1 cellular context compared by ENCODE assay signal in genomic region chr10:101841826-101842225, GRCh38.
TF ChIP-seq lines count a peak whose summit lies in the region.

No MANE protein-coding gene starts in this region.

TF ChIP-seq in K562, 482 proteins besides CTCF, POLR2A, EP300 and RAD21:
- no peak for TF ChIP-seq HMGN3 (IDR thresholded peaks at IDR 0.05; ENCODE audit: borderline replicate concordance, extremely low read depth, insufficient read length, low read depth, low read length)
- TF ChIP-seq L3MBTL2 (IDR thresholded peaks at IDR 0.05): no peak
- no peak for TF ChIP-seq SMAD3 (CRISPR knock-in tag; conservative IDR thresholded peaks at IDR 0.05)
- TF ChIP-seq KLF1 (tag; IDR thresholded peaks at IDR 0.05): no peak
- no peak for TF ChIP-seq RUNX1 (IDR thresholded peaks at IDR 0.05; ENCODE audit: low read depth)
- no peak for TF ChIP-seq ZBTB12 (CRISPR knock-in tag; IDR thresholded peaks at IDR 0.05)
- no peak for TF ChIP-seq E2F1 (CRISPR knock-in tag; IDR thresholded peaks at IDR 0.05)
- no peak for TF ChIP-seq FOXA3 (CRISPR knock-in tag; conservative IDR thresholded peaks at IDR 0.05 in 1 of 2, IDR thresholded peaks at IDR 0.05 in 1 of 2)
- no peak for TF ChIP-seq DACH1 (IDR thresholded peaks at IDR 0.05; ENCODE audit: partially characterized antibody)
- no peak for TF ChIP-seq ZKSCAN1 (IDR thresholded peaks at IDR 0.05; ENCODE audit: low read depth, low read length)
- TF ChIP-seq ZNF3 (CRISPR knock-in tag; IDR thresholded peaks at IDR 0.05): no peak
- no peak for TF ChIP-seq ZSCAN29 (IDR thresholded peaks at IDR 0.05)
- no peak for TF ChIP-seq SMAD2 (IDR thresholded peaks at IDR 0.05; ENCODE audit: low read depth, low read length)
- TF ChIP-seq, protein P1, sequence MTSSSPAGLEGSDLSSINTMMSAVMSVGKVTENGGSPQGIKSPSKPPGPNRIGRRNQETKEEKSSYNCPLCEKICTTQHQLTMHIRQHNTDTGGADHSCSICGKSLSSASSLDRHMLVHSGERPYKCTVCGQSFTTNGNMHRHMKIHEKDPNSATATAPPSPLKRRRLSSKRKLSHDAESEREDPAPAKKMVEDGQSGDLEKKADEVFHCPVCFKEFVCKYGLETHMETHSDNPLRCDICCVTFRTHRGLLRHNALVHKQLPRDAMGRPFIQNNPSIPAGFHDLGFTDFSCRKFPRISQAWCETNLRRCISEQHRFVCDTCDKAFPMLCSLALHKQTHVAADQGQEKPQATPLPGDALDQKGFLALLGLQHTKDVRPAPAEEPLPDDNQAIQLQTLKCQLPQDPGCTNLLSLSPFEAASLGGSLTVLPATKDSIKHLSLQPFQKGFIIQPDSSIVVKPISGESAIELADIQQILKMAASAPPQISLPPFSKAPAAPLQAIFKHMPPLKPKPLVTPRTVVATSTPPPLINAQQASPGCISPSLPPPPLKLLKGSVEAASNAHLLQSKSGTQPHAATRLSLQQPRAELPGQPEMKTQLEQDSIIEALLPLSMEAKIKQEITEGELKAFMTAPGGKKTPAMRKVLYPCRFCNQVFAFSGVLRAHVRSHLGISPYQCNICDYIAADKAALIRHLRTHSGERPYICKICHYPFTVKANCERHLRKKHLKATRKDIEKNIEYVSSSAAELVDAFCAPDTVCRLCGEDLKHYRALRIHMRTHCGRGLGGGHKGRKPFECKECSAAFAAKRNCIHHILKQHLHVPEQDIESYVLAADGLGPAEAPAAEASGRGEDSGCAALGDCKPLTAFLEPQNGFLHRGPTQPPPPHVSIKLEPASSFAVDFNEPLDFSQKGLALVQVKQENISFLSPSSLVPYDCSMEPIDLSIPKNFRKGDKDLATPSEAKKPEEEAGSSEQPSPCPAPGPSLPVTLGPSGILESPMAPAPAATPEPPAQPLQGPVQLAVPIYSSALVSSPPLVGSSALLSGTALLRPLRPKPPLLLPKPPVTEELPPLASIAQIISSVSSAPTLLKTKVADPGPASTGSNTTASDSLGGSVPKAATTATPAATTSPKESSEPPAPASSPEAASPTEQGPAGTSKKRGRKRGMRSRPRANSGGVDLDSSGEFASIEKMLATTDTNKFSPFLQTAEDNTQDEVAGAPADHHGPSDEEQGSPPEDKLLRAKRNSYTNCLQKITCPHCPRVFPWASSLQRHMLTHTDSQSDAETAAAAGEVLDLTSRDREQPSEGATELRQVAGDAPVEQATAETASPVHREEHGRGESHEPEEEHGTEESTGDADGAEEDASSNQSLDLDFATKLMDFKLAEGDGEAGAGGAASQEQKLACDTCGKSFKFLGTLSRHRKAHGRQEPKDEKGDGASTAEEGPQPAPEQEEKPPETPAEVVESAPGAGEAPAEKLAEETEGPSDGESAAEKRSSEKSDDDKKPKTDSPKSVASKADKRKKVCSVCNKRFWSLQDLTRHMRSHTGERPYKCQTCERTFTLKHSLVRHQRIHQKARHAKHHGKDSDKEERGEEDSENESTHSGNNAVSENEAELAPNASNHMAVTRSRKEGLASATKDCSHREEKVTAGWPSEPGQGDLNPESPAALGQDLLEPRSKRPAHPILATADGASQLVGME (CRISPR knock-in tag; IDR thresholded peaks at IDR 0.05): no peak
- no peak for TF ChIP-seq LARP7 (IDR thresholded peaks at IDR 0.05)
- TF ChIP-seq, protein P2, sequence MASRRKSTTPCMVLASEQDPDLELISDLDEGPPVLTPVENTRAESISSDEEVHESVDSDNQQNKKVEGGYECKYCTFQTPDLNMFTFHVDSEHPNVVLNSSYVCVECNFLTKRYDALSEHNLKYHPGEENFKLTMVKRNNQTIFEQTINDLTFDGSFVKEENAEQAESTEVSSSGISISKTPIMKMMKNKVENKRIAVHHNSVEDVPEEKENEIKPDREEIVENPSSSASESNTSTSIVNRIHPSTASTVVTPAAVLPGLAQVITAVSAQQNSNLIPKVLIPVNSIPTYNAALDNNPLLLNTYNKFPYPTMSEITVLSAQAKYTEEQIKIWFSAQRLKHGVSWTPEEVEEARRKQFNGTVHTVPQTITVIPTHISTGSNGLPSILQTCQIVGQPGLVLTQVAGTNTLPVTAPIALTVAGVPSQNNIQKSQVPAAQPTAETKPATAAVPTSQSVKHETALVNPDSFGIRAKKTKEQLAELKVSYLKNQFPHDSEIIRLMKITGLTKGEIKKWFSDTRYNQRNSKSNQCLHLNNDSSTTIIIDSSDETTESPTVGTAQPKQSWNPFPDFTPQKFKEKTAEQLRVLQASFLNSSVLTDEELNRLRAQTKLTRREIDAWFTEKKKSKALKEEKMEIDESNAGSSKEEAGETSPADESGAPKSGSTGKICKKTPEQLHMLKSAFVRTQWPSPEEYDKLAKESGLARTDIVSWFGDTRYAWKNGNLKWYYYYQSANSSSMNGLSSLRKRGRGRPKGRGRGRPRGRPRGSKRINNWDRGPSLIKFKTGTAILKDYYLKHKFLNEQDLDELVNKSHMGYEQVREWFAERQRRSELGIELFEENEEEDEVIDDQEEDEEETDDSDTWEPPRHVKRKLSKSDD (conservative IDR thresholded peaks at IDR 0.05; ENCODE audit: low read length): no peak
